9 cellular contexts compared by ENCODE assay signal in the genomic region with DNA sequence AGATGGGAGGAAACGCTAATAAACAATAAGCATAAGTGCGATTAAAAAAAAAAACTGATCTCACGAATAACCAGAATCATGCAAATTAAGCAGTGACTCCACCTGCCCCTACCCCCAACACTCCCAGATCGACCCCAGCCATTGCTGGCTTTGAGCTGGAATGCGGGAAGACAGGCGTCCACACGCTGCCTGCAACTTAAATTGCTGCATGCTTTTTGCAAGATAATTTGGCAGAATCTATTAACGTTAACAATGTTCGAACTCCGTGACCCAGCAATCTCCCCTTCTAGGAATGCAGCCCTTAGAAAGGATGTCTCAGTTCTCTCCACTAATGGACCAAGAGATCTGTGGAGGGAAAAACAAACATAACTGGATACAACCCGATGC. TPM values are rescaled to one million over a fixed set of nuclear protein-coding genes. Genes with fewer than 3 reads are reported as not detected.
A peak's percentile ranks its signal among the peaks of the same experiment; 100 is the strongest.
DNase-seq lines count a peak whose midpoint lies in the region; ATAC-seq and TF ChIP-seq lines count a peak whose summit lies in the region.
"Had no signal": no experiment of that assay in that cellular context is flagged by ENCODE, and none has a peak within 500 bp of the region (broad histone marks: within the 10 kb centered on the region; RNA-seq: fewer than 3 reads in every experiment).

No MANE protein-coding gene starts in this region.

- peak overlapping the region; percentile 10 for H3K4me3 Mint-ChIP-seq in stimulated activated naive CD8-positive, alpha-beta T cell treated with anti-CD3 and anti-CD28 coated beads, Interleukin-15, Interleukin-2, amounts not matched to agents 100 ng/mL and 50 ng/mL, for 24 hours
- peak overlapping the region in 1 of 2 donors; percentile 29 for H3K4me3 Mint-ChIP-seq in stimulated activated naive CD8-positive, alpha-beta T cell treated with anti-CD3 and anti-CD28 coated beads, Interleukin-15, amount 100 ng/mL, for 72 hours
- H3K4me3 Mint-ChIP-seq in brain (peak overlapping the region; percentile 76 to 80 (median 77)), naive B cell (peak overlapping the region; percentile 35 to 73 (median 49))

- TF ChIP-seq CTCF in brain (conservative IDR thresholded peaks at IDR 0.05): no peak

- DNase-seq in stimulated activated naive CD8-positive, alpha-beta T cell treated with anti-CD3 and anti-CD28 coated beads, Interleukin-15, amount 100 ng/mL, for 72 hours: no peak
- DNase-seq in naive B cell: no peak
- DNase-seq in HUDEP-2 (lab: John Stamatoyannopoulos, UW; ENCODE audit: unreplicated experiment in 76 of 76): no peak
- DNase-seq in MV-4-11 (lab: John Stamatoyannopoulos, UW): no peak
- DNase-seq: activated CD8-positive, alpha-beta memory T cell treated with anti-CD3 and anti-CD28 coated beads, Interleukin-2, amount 50 U/mL, for 4 hours had no signal

- H3K27ac Mint-ChIP-seq in stimulated activated naive CD8-positive, alpha-beta T cell treated with anti-CD3 and anti-CD28 coated beads, Interleukin-15, Interleukin-2, amounts not matched to agents 100 ng/mL and 50 ng/mL, for 24 hours: no peak overlapping the region
- no peak overlapping the region for H3K27ac Mint-ChIP-seq in stimulated activated naive CD8-positive, alpha-beta T cell treated with anti-CD3 and anti-CD28 coated beads, Interleukin-15, amount 100 ng/mL, for 72 hours
- peak overlapping the region; percentile 55 to 91 (median 75) for H3K27ac Mint-ChIP-seq in brain
- no peak overlapping the region for H3K27ac Mint-ChIP-seq in naive B cell

- peaks cover 28% of the 10 kb centered on the region for H3K4me1 Mint-ChIP-seq in stimulated activated naive CD8-positive, alpha-beta T cell treated with anti-CD3 and anti-CD28 coated beads, Interleukin-15, Interleukin-2, amounts not matched to agents 100 ng/mL and 50 ng/mL, for 24 hours (ENCODE audit: low read depth)
- H3K4me1 Mint-ChIP-seq in stimulated activated naive CD8-positive, alpha-beta T cell treated with anti-CD3 and anti-CD28 coated beads, Interleukin-15, amount 100 ng/mL, for 72 hours: peaks cover 38% of the 10 kb centered on the region
- H3K4me1 Mint-ChIP-seq in brain: peaks cover 62% of the 10 kb centered on the region
- peaks cover 22 to 35% (median 35%) of the 10 kb centered on the region in 3 donors for H3K4me1 Mint-ChIP-seq in naive B cell

- no peaks in the 10 kb centered on the region for H3K36me3 Mint-ChIP-seq in stimulated activated naive CD8-positive, alpha-beta T cell treated with anti-CD3 and anti-CD28 coated beads, Interleukin-15, Interleukin-2, amounts not matched to agents 100 ng/mL and 50 ng/mL, for 24 hours (ENCODE audit: low read depth)
- H3K36me3 Mint-ChIP-seq in brain: peaks cover 9% of the 10 kb centered on the region
- H3K36me3 Mint-ChIP-seq in naive B cell: no peaks in the 10 kb centered on the region

- no peak for ATAC-seq in stimulated activated naive CD8-positive, alpha-beta T cell treated with anti-CD3 and anti-CD28 coated beads, Interleukin-15, amount 100 ng/mL, for 72 hours
- ATAC-seq in naive B cell (ENCODE audit: low read depth in 2 of 2) (no peak), HG02678 (IDR thresholded peaks at IDR 0.05; ENCODE audit: unreplicated experiment) (no peak), HG03460 (IDR thresholded peaks at IDR 0.05; ENCODE audit: unreplicated experiment) (no peak)

- no peaks in the 10 kb centered on the region for H3K9me3 Mint-ChIP-seq in stimulated activated naive CD8-positive, alpha-beta T cell treated with anti-CD3 and anti-CD28 coated beads, Interleukin-15, Interleukin-2, amounts not matched to agents 100 ng/mL and 50 ng/mL, for 24 hours
- no peaks in the 10 kb centered on the region for H3K9me3 Mint-ChIP-seq in stimulated activated naive CD8-positive, alpha-beta T cell treated with anti-CD3 and anti-CD28 coated beads, Interleukin-15, amount 100 ng/mL, for 72 hours
- H3K9me3 Mint-ChIP-seq in brain (no peaks in the 10 kb centered on the region), naive B cell (no peaks in the 10 kb centered on the region)

- peaks cover 13% of the 10 kb centered on the region for H3K27me3 Mint-ChIP-seq in stimulated activated naive CD8-positive, alpha-beta T cell treated with anti-CD3 and anti-CD28 coated beads, Interleukin-15, Interleukin-2, amounts not matched to agents 100 ng/mL and 50 ng/mL, for 24 hours
- H3K27me3 Mint-ChIP-seq in stimulated activated naive CD8-positive, alpha-beta T cell treated with anti-CD3 and anti-CD28 coated beads, Interleukin-15, amount 100 ng/mL, for 72 hours: peaks cover 28% of the 10 kb centered on the region
- H3K27me3 Mint-ChIP-seq in brain: no peaks in the 10 kb centered on the region
- peaks cover 0 to 13% (median 12%) of the 10 kb centered on the region in 3 donors for H3K27me3 Mint-ChIP-seq in naive B cell

RNA-seq across cellular contexts. Expression of a gene that starts 0.9 kb away (rescaled TPM):
- polyA plus RNA-seq in brain (ENCODE audit: insufficient read depth, low read depth, low replicate concordance): 2,462 TPM
- polyA plus RNA-seq in naive B cell (ENCODE audit: low read depth in 6 of 6): under 1 TPM in 2 of 6 donors, not detected in 4; 0.80 to 1.00 TPM

RNA-seq across cellular contexts. Expression of a gene that starts 5.4 kb away (rescaled TPM):
- polyA plus RNA-seq in brain (ENCODE audit: insufficient read depth, low read depth, low replicate concordance) (17.1 TPM), naive B cell (ENCODE audit: low read depth in 6 of 6) (10 to 100 TPM in 1 of 6 donors, 1 to 10 TPM in 5; 6.2 to 13.9 (median 8.3) TPM)

RNA-seq across cellular contexts. Expression of a gene that starts 38.9 kb away (rescaled TPM):
- 19.6 TPM for polyA plus RNA-seq in brain (ENCODE audit: insufficient read depth, low read depth, low replicate concordance)
- 10 to 100 TPM; 11.0 to 55.5 (median 41.9) TPM for polyA plus RNA-seq in naive B cell (ENCODE audit: low read depth in 6 of 6)

RNA-seq across cellular contexts. Expression of a gene that starts 39.2 kb away (rescaled TPM):
- polyA plus RNA-seq in brain (ENCODE audit: insufficient read depth, low read depth, low replicate concordance) (83.6 TPM), naive B cell (ENCODE audit: low read depth in 6 of 6) (10 to 100 TPM; 47.5 to 70.7 (median 57.8) TPM)

Comparison
In these comparisons a context has a peak if more than half of its experiments do, and no peak if none do; other contexts are left out.
1. H3K27ac Mint-ChIP-seq: peak in brain (5 of 5); none in stimulated activated naive CD8-positive, alpha-beta T cell treated with anti-CD3 and anti-CD28 coated beads, Interleukin-15, Interleukin-2, amounts not matched to agents 100 ng/mL and 50 ng/mL, for 24 hours (single experiment), stimulated activated naive CD8-positive, alpha-beta T cell treated with anti-CD3 and anti-CD28 coated beads, Interleukin-15, amount 100 ng/mL, for 72 hours (0 of 2) and naive B cell (0 of 6).
2. RNA of a gene that starts 0.9 kb away (polyA plus RNA-seq): 2,462 TPM in brain (single experiment); 0.80 to 1.00 TPM in naive B cell; every median in the first group is over 1,000 times any median in the second.